1 cellular context compared by ENCODE assay signal in genomic region chr12:68223067-68223747, GRCh38.
TF ChIP-seq lines count a peak whose summit lies in the region.

No MANE protein-coding gene starts in this region.

TF ChIP-seq in WTC11, 78 proteins besides CTCF, POLR2A, EP300 and RAD21 (continued from another document):
- TF ChIP-seq ATF6 (CRISPR knock-in tag; IDR thresholded peaks at IDR 0.05): no peak
- no peak for TF ChIP-seq PREB (CRISPR knock-in tag; IDR thresholded peaks at IDR 0.05; ENCODE audit: borderline replicate concordance)
- TF ChIP-seq ZNF423 (CRISPR knock-in tag; IDR thresholded peaks at IDR 0.05): no peak
- TF ChIP-seq ZNF416 (CRISPR knock-in tag; IDR thresholded peaks at IDR 0.05): no peak
